2 cellular contexts compared by ENCODE assay signal in the genomic region with DNA sequence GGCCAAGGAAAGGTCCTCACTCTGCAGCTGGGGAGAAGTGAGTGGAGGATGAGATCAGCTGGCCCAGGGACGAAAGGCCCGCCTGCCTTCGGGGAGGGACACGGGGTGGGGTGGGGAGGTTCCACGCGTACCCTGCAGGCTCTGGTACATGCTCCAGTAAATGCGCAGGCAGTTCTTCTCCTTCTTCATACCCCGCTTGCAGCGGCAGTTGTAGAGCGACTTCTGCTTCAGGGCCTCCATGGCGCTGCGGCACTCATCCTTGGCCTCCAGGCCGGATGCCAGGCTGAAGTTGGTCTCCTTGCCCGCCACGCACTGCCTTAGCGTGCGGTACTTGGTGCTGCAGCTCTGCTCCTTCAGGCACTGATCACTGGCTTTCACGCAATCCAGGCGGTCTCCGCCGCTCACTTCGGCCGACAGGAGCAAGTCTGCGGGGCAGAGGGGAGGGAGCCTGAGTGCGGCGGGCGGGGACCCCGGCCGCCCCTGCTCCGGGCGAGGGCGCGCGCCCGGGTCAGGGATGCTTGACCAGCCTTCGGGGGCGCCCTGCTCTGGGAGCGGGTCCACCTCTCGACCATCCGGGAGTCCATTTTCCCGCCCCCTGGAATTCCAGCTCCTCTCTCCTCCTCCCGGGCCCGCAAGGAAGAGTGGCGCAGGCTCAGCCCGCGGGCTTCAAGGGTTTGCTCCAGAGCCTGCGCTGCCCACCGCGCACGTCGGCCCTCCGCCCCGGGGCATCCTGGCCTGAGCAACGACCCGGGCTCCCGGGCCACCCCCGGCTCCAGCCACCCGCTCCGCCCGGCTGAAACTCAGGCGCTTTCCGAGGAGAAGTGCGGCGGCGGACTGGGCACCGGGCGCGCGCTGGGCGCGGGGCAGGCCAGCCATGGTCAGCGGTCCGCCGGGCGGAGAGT.
TF ChIP-seq lines count a peak whose summit lies in the region.

No MANE protein-coding gene starts in this region.

TF ChIP-seq in GM23338, 12 proteins besides CTCF, POLR2A, EP300 and RAD21:
- TF ChIP-seq EZH2phosphoT487 (IDR thresholded peaks at IDR 0.05; ENCODE audit: unreplicated experiment) (peak; percentile 81), EZH2 (IDR thresholded peaks at IDR 0.05; ENCODE audit: low read depth, unreplicated experiment) (peak; percentile 89), REST (IDR thresholded peaks at IDR 0.05; ENCODE audit: unreplicated experiment) (no peak), CREB1 (CRISPR knock-in tag; IDR thresholded peaks at IDR 0.05; ENCODE audit: low read depth) (no peak), POLR2AphosphoS5 (IDR thresholded peaks at IDR 0.05; ENCODE audit: low read depth) (no peak), ZNF114 (CRISPR knock-in tag; IDR thresholded peaks at IDR 0.05) (no peak)
- TF ChIP-seq, protein P1, sequence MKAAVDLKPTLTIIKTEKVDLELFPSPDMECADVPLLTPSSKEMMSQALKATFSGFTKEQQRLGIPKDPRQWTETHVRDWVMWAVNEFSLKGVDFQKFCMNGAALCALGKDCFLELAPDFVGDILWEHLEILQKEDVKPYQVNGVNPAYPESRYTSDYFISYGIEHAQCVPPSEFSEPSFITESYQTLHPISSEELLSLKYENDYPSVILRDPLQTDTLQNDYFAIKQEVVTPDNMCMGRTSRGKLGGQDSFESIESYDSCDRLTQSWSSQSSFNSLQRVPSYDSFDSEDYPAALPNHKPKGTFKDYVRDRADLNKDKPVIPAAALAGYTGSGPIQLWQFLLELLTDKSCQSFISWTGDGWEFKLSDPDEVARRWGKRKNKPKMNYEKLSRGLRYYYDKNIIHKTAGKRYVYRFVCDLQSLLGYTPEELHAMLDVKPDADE (IDR thresholded peaks at IDR 0.05), result no peak

TF ChIP-seq in H1, 55 proteins besides CTCF, POLR2A, EP300 and RAD21:
- TF ChIP-seq KDM5A (IDR thresholded peaks at IDR 0.05; ENCODE audit: low read length), result no peak
- no peak for TF ChIP-seq TAF7 (optimal IDR thresholded peaks at IDR 0.05; ENCODE audit: borderline replicate concordance, low read depth, low read length)
- peak; percentile 8; the same call in 1 of the 2 replicates for TF ChIP-seq E2F6 (IDR thresholded peaks at IDR 0.05)
- peak; percentile 88; the same call in 1 of the 2 replicates for TF ChIP-seq RBBP5 (IDR thresholded peaks at IDR 0.05; ENCODE audit: borderline replicate concordance, low read depth, low read length)
- TF ChIP-seq TEAD4 (IDR thresholded peaks at IDR 0.05; ENCODE audit: low read depth, low read length), result no peak
- TF ChIP-seq RNF2 (IDR thresholded peaks at IDR 0.05; ENCODE audit: borderline replicate concordance, low read depth, low read length, missing control alignments, poor library complexity, severe bottlenecking), result peak; percentile 77
- peak; percentile 1; the same call in 1 of the 2 replicates for TF ChIP-seq TAF1 (IDR thresholded peaks at IDR 0.05; ENCODE audit: low read depth, low read length)
- no peak for TF ChIP-seq CBX5 (IDR thresholded peaks at IDR 0.05; ENCODE audit: low read depth, low read length)
- TF ChIP-seq SP4 (IDR thresholded peaks at IDR 0.05; ENCODE audit: low read length), result no peak
- TF ChIP-seq EZH2 (IDR thresholded peaks at IDR 0.05; ENCODE audit: low read depth, low read length, severe bottlenecking), result peak; percentile 93
- peak; percentile 97; the same call in 1 of the 2 replicates for TF ChIP-seq SUZ12 (IDR thresholded peaks at IDR 0.05; ENCODE audit: low read length)
- TF ChIP-seq JUND (IDR thresholded peaks at IDR 0.05; ENCODE audit: low read length), result no peak
- peak; percentile 88 for TF ChIP-seq KDM4A (IDR thresholded peaks at IDR 0.05; ENCODE audit: low read depth, low read length, severe bottlenecking)
- TF ChIP-seq MAX (IDR thresholded peaks at IDR 0.05), result peak; percentile 46; the same call in 1 of the 2 replicates
- TF ChIP-seq ASH2L (IDR thresholded peaks at IDR 0.05; ENCODE audit: low read length), result peak; percentile 96
- TF ChIP-seq SAP30 (IDR thresholded peaks at IDR 0.05; ENCODE audit: insufficient read depth, insufficient replicate concordance, low read length), result no peak
- TF ChIP-seq CHD7 (IDR thresholded peaks at IDR 0.05; ENCODE audit: insufficient replicate concordance, low read length), result no peak
- no peak for TF ChIP-seq USF2 (IDR thresholded peaks at IDR 0.05; ENCODE audit: low read length)
- TF ChIP-seq MAFK (IDR thresholded peaks at IDR 0.05; ENCODE audit: low read depth, low read length), result no peak
- TF ChIP-seq GTF2F1 (IDR thresholded peaks at IDR 0.05; ENCODE audit: borderline replicate concordance, low read depth, low read length), result no peak
- peak; percentile 36 for TF ChIP-seq CTBP2 (IDR thresholded peaks at IDR 0.05; ENCODE audit: borderline replicate concordance, insufficient read depth, insufficient read length, low read length)
- TF ChIP-seq RXRA (IDR thresholded peaks at IDR 0.05; ENCODE audit: insufficient read depth, low read depth, low read length), result no peak
